Comparison of ENCODE assay signal across 15 cellular contexts in the genomic region with DNA sequence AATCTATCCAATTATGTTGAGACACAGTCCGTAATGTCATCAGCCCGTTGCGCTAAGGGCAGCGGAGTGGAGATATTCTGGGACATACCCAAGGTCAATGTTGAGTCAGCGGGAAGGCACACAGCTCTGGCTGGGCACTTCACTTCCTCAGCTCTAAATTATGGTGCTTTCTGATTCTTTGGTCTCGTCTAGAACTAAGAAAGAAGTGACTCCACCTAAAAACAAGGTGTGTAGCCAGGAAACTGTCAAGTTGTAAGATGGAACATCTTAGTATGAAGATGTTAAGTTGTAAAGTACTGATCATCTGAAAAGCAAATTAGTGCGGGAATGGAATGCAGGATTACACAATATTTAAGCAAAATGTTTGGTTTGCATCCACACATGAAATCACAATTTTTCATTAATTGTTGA. TPM values are rescaled to one million over a fixed set of nuclear protein-coding genes. Genes with fewer than 3 reads are reported as not detected.
DNase-seq lines count a peak whose midpoint lies in the region; ATAC-seq, FAIRE-seq and TF ChIP-seq lines count a peak whose summit lies in the region.
"Had no signal": no experiment of that assay in that cellular context is flagged by ENCODE, and none has a peak within 500 bp of the region (broad histone marks: within the 10 kb centered on the region; RNA-seq: fewer than 3 reads in every experiment).

No MANE protein-coding gene starts in this region.

- in situ Hi-C loops in GM23248 (cut with MboI): no loop called here

- H3K79me2 ChIP-seq in GM23248 (ENCODE audit: insufficient read depth): no peaks in the 10 kb centered on the region

- no peak overlapping the region; the same call in 1 of the 2 replicates for H3K9ac ChIP-seq in GM23248

- H3K9me2 ChIP-seq in GM23248 (ENCODE audit: insufficient read depth): no peaks in the 10 kb centered on the region

- H3K36me3 Mint-ChIP-seq in osteocyte (ENCODE audit: unreplicated experiment): no peaks in the 10 kb centered on the region
- H3K36me3 Mint-ChIP-seq: CD14-positive monocyte had no signal

- TF ChIP-seq POLR2A in vagina (IDR thresholded peaks at IDR 0.05): no peak

- WGBS in GM23248 (ENCODE audit: low coverage in 1 of 2, low lambda C conversion rate in 2 of 2, missing lambda C conversion rate in 2 of 2), 2 experiments: 4 to 8% methylated on average over 7 of the region's 7 CpGs

- intact Hi-C loops in vagina (cut with DNase I): no loop called here

- peak overlapping the region; percentile 56 for H3K4me2 ChIP-seq in GM23248 (ENCODE audit: unreplicated experiment)

- H3K36me3 ChIP-seq in GM23248 (ENCODE audit: low read depth): no peaks in the 10 kb centered on the region
- H3K36me3 ChIP-seq in vagina: no peaks in the 10 kb centered on the region

- H3K4me3 ChIP-seq in GM23248: peak overlapping the region; percentile 40
- no peak overlapping the region for H3K4me3 ChIP-seq in vagina

- H3K27me3 Mint-ChIP-seq in osteocyte (ENCODE audit: unreplicated experiment): no peaks in the 10 kb centered on the region

- peaks cover 44% of the 10 kb centered on the region for H3K4me1 Mint-ChIP-seq in osteocyte (ENCODE audit: unreplicated experiment)
- H3K4me1 Mint-ChIP-seq: CD14-positive monocyte had no signal

- H3K27ac ChIP-seq in GM23248 (peak overlapping the region; percentile 41), vagina (no peak overlapping the region)

- no peaks in the 10 kb centered on the region for H4K20me1 ChIP-seq in GM23248 (ENCODE audit: insufficient read depth)

- peak overlapping the region; percentile 56 for H3K27ac Mint-ChIP-seq in osteocyte (ENCODE audit: unreplicated experiment)
- H3K27ac Mint-ChIP-seq: CD14-positive monocyte; T-helper 1 cell treated with Interleukin-12 subunit alpha and Interleukin-12 subunit beta and Interleukin-4 antibody, amounts not matched to agents 30 μg/mL and 1 μg/mL, for 36 hours had no signal

- H3K27me3 ChIP-seq in GM23248 (replicated peaks; ENCODE audit: insufficient read depth) (no peaks in the 10 kb centered on the region), vagina (no peaks in the 10 kb centered on the region)

- H2AFZ ChIP-seq in GM23248: no peak overlapping the region

- TF ChIP-seq CTCF in osteocyte (IDR thresholded peaks at IDR 0.05) (no peak), vagina (IDR thresholded peaks at IDR 0.05) (no peak)

- no peak for ATAC-seq in HG03045 (IDR thresholded peaks at IDR 0.05; ENCODE audit: unreplicated experiment)
- ATAC-seq in GM18520 (IDR thresholded peaks at IDR 0.05; ENCODE audit: unreplicated experiment): no peak

- no peaks in the 10 kb centered on the region for H3K9me3 ChIP-seq in GM23248 (ENCODE audit: low read depth)
- H3K9me3 ChIP-seq in vagina: no peaks in the 10 kb centered on the region

- FAIRE-seq in RCC 7860 (lab: Jason Lieb, UNC): peak; percentile 90
- FAIRE-seq: islet of Langerhans had no signal

- H3K4me3 Mint-ChIP-seq in osteocyte (ENCODE audit: unreplicated experiment): no peak overlapping the region
- H3K4me3 Mint-ChIP-seq: CD14-positive monocyte; T-helper 1 cell treated with Interleukin-12 subunit alpha and Interleukin-12 subunit beta and Interleukin-4 antibody, amounts not matched to agents 30 μg/mL and 1 μg/mL, for 36 hours had no signal

- DNase-seq in GM23248 (peak; percentile 88), RCC 7860 (ENCODE audit: low spot score) (peak; percentile 75), fibroblast of gingiva (ENCODE audit: low read depth) (peak; percentile 73), osteocyte (ENCODE audit: extremely low spot score, unreplicated experiment) (no peak), vagina (ENCODE audit: extremely low spot score in 2 of 2) (no peak), NCI-H345 (lab: John Stamatoyannopoulos, UW) (no peak)
- DNase-seq: amniotic stem cell; NCI-H1105; NCI-H526 treated with DMSO at 0.1 percent for 48 hours; stimulated activated CD4-positive, alpha-beta T cell treated with anti-CD3 and anti-CD28 coated beads, Interleukin-4, amount 100 ng/mL, for 4 hours had no signal

- peaks cover 18% of the 10 kb centered on the region for H3F3A ChIP-seq in GM23248 (ENCODE audit: insufficient read depth)

- H3K4me1 ChIP-seq in GM23248 (ENCODE audit: insufficient read depth): peaks cover 37% of the 10 kb centered on the region
- peaks cover 3% of the 10 kb centered on the region for H3K4me1 ChIP-seq in vagina

- H3K9me3 Mint-ChIP-seq in osteocyte (ENCODE audit: unreplicated experiment): no peaks in the 10 kb centered on the region
- H3K9me3 Mint-ChIP-seq: CD14-positive monocyte; T-helper 1 cell treated with Interleukin-12 subunit alpha and Interleukin-12 subunit beta and Interleukin-4 antibody, amounts not matched to agents 30 μg/mL and 1 μg/mL, for 36 hours had no signal

RNA-seq across cellular contexts. Expression of gene BAIAP2L1, which starts 43.1 kb away (rescaled TPM):
- 4.2 and 5.9 TPM in 2 replicates for total RNA-seq in GM23248 (2014; rRNA removed; shearing (Covaris generic))
- 7.4 and 7.7 TPM in 2 replicates for polyA plus RNA-seq in GM23248 (2016; fragmentation: Nextera tagmentation; extraction: Ambion mirVana)
- total RNA-seq in osteocyte (8.6 and 10.9 TPM in 2 replicates), vagina (17.2 TPM)

Comparison
In these comparisons a context has a peak if more than half of its experiments do, and no peak if none do; other contexts are left out.
1. DNase-seq: peak in GM23248 (single experiment), RCC 7860 (single experiment) and fibroblast of gingiva (single experiment); none in osteocyte (single experiment), vagina (0 of 2) and NCI-H345 (single experiment).